Comparison of ENCODE assay signal across 21 cellular contexts in genomic region chr2:126788652-126789051, GRCh38.
"Had no signal": no experiment of that assay in that cellular context is flagged by ENCODE, and none has a peak within 500 bp of the region (broad histone marks: within the 10 kb centered on the region; RNA-seq: fewer than 3 reads in every experiment).

No MANE protein-coding gene starts in this region.

- ATAC-seq: naive thymus-derived CD4-positive, alpha-beta T cell; psoas muscle; right cardiac atrium; stimulated activated naive CD8-positive, alpha-beta T cell treated with anti-CD3 and anti-CD28 coated beads, Interleukin-15, amount 100 ng/mL, for 72 hours had no signal

- H3K4me1 Mint-ChIP-seq: immature natural killer cell; stimulated activated naive CD8-positive, alpha-beta T cell treated with anti-CD3 and anti-CD28 coated beads, Interleukin-15, amount 100 ng/mL, for 72 hours had no signal

- H3K27ac ChIP-seq: dorsolateral prefrontal cortex, ovary, psoas muscle, suprapubic skin, transverse colon, vagina had no signal

- H3K4me1 ChIP-seq: psoas muscle, suprapubic skin, transverse colon, vagina had no signal

- H3K9me3 Mint-ChIP-seq: immature natural killer cell; stimulated activated naive CD8-positive, alpha-beta T cell treated with anti-CD3 and anti-CD28 coated beads, Interleukin-15, amount 100 ng/mL, for 72 hours had no signal

- H3K27me3 ChIP-seq: ovary, vagina had no signal

- H3K4me3 Mint-ChIP-seq: immature natural killer cell; naive thymus-derived CD4-positive, alpha-beta T cell; stimulated activated naive CD8-positive, alpha-beta T cell treated with anti-CD3 and anti-CD28 coated beads, Interleukin-15, amount 100 ng/mL, for 72 hours had no signal

- H3K9me3 ChIP-seq: ovary, psoas muscle, suprapubic skin, transverse colon, vagina had no signal

- H3K27ac Mint-ChIP-seq: immature natural killer cell; naive thymus-derived CD4-positive, alpha-beta T cell; stimulated activated naive CD8-positive, alpha-beta T cell treated with anti-CD3 and anti-CD28 coated beads, Interleukin-15, amount 100 ng/mL, for 72 hours had no signal

- H3K36me3 Mint-ChIP-seq: immature natural killer cell; naive thymus-derived CD4-positive, alpha-beta T cell had no signal

- H3K4me3 ChIP-seq: dorsolateral prefrontal cortex, ovary, psoas muscle, suprapubic skin, transverse colon, vagina had no signal

- DNase-seq: effector CD4-positive, alpha-beta T cell; hypothalamus; immature natural killer cell; mesenchymal stem cell; midbrain; naive thymus-derived CD4-positive, alpha-beta T cell; occipital lobe; ovary; psoas muscle; right cardiac atrium; small intestine; stimulated activated CD4-positive, alpha-beta T cell treated with anti-CD3 and anti-CD28 coated beads, Interleukin-12 subunit alpha, Interleukin-12 subunit beta, amount 100 ng/mL, for 4 hours; stimulated activated CD4-positive, alpha-beta T cell treated with anti-CD3 and anti-CD28 coated beads, Interleukin-1b, Interleukin-23, amount 100 ng/mL, for 48 hours; stimulated activated CD4-positive, alpha-beta T cell treated with anti-CD3 and anti-CD28 coated beads, Interleukin-4, amount 100 ng/mL, for 1 hour; stimulated activated CD8-positive, alpha-beta memory T cell treated with anti-CD3 and anti-CD28 coated beads, Interleukin-4, amount 100 ng/mL, for 48 hours; stimulated activated naive CD4-positive, alpha-beta T cell; stimulated activated naive CD8-positive, alpha-beta T cell treated with anti-CD3 and anti-CD28 coated beads, Interleukin-15, amount 100 ng/mL, for 72 hours; transverse colon had no signal

- H3K36me3 ChIP-seq: ovary, suprapubic skin, transverse colon, vagina had no signal
